5 cellular contexts compared by ENCODE assay signal in the genomic region with DNA sequence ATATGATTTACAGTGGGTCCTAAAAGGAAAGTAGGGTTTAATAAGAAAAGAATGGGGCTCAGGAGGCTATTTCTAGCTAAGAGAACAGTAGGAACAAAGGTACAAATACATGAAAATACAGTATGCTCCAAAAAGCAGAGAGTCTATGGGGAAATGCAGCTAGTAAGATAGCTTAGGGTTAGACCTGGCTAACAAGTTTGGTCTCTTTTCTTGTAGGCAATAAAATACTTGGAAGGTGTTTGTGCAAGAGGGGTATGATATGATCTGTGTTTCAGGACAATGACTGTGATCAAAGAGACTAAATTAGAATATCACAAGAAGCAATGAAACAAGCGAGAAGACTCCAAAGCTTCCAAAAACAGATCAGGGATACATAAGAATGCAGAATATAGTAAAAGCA.
"Had no signal": no experiment of that assay in that cellular context is flagged by ENCODE, and none has a peak within 500 bp of the region (broad histone marks: within the 10 kb centered on the region; RNA-seq: fewer than 3 reads in every experiment).

No MANE protein-coding gene starts in this region.

- ATAC-seq: GM23338, HepG2 had no signal

- DNase-seq: H9, HCEC 1CT, KBM-7 had no signal

- H3K4me3 ChIP-seq: GM23338 had no signal
